ENCODE assay signal across 10 cellular contexts in genomic region chr5:130652178-130652577, GRCh38.
DNase-seq lines count a peak whose midpoint lies in the region; ATAC-seq and TF ChIP-seq lines count a peak whose summit lies in the region.
"Had no signal": no experiment of that assay in that cellular context is flagged by ENCODE, and none has a peak within 500 bp of the region (broad histone marks: within the 10 kb centered on the region; RNA-seq: fewer than 3 reads in every experiment).

No MANE protein-coding gene starts in this region.

- no peaks in the 10 kb centered on the region for H3K36me3 Mint-ChIP-seq in osteocyte (ENCODE audit: unreplicated experiment)

- no peak for ATAC-seq in HG02798 (IDR thresholded peaks at IDR 0.05; ENCODE audit: poor library complexity, unreplicated experiment)

- DNase-seq in GM03348 (ENCODE audit: low spot score) (peak; percentile 5), NCI-H226 (peak; percentile 75), dedifferentiated amniotic fluid mesenchymal stem cell (ENCODE audit: extremely low spot score) (peak; percentile 77), osteocyte (ENCODE audit: extremely low spot score, unreplicated experiment) (no peak), DMS153 (lab: John Stamatoyannopoulos, UW) (no peak), GF-D8 (lab: John Stamatoyannopoulos, UW) (no peak)
- DNase-seq: activated CD4-positive, CD25-positive, alpha-beta regulatory T cell treated with anti-CD3 and anti-CD28 coated beads, Interleukin-2, amount 50 U/mL, for 72 hours; GM23248; NCI-H1436 had no signal

- no peaks in the 10 kb centered on the region for H3K27me3 Mint-ChIP-seq in osteocyte (ENCODE audit: unreplicated experiment)

- no peak overlapping the region for H3K4me3 Mint-ChIP-seq in osteocyte (ENCODE audit: unreplicated experiment)

- no peaks in the 10 kb centered on the region for H3K9me3 Mint-ChIP-seq in osteocyte (ENCODE audit: unreplicated experiment)

- peaks cover 17% of the 10 kb centered on the region for H3K4me1 Mint-ChIP-seq in osteocyte (ENCODE audit: unreplicated experiment)

- no peak for TF ChIP-seq CTCF in osteocyte (IDR thresholded peaks at IDR 0.05)

- H3K27ac Mint-ChIP-seq in osteocyte (ENCODE audit: unreplicated experiment): peak overlapping the region; percentile 52

Comparison
In these comparisons a context has a peak if more than half of its experiments do, and no peak if none do; other contexts are left out.
1. DNase-seq: peak in GM03348 (single experiment), NCI-H226 (single experiment) and dedifferentiated amniotic fluid mesenchymal stem cell (single experiment); none in osteocyte (single experiment), DMS153 (single experiment) and GF-D8 (single experiment).